In genomic region chr2:209102319-209102718, GRCh38 we compare ENCODE assay signal across 27 cellular contexts.
"Had no signal": no experiment of that assay in that cellular context is flagged by ENCODE, and none has a peak within 500 bp of the region (broad histone marks: within the 10 kb centered on the region; RNA-seq: fewer than 3 reads in every experiment).

No MANE protein-coding gene starts in this region.

- DNase-seq: stimulated activated CD4-positive, alpha-beta T cell treated with anti-CD3 and anti-CD28 coated beads, Interleukin-2, amount 100 ng/mL, for 48 hours; stimulated activated CD4-positive, alpha-beta T cell treated with anti-CD3 and anti-CD28 coated beads, Interleukin-4, amount 100 ng/mL, for 1 hour; stimulated activated CD4-positive, alpha-beta T cell treated with anti-CD3 and anti-CD28 coated beads, Interleukin-4, amount 100 ng/mL, for 24 hours; stimulated activated CD4-positive, alpha-beta T cell treated with anti-CD3 and anti-CD28 coated beads, Interleukin-4, amount 100 ng/mL, for 4 hours; stimulated activated CD8-positive, alpha-beta memory T cell treated with anti-CD3 and anti-CD28 coated beads, Interleukin-4, amount 100 ng/mL, for 48 hours; stimulated activated naive B cell treated with anti-CD40 and anti-IgM and Interleukin-4, amounts not matched to agents 10 μg/mL and 1 μg/mL and 100 μg/mL, for 72 hours; stimulated activated naive CD4-positive, alpha-beta T cell; stimulated activated naive CD4-positive, alpha-beta T cell treated with Interleukin-2 at 50 U/mL for 16 hours; stimulated activated naive CD8-positive, alpha-beta T cell treated with anti-CD3 and anti-CD28 coated beads, Interleukin-15, amount 100 ng/mL, for 72 hours; stimulated activated naive CD8-positive, alpha-beta T cell treated with anti-CD3 and anti-CD28 coated beads, Interleukin-15, Interleukin-2, amounts not matched to agents 100 U/mL and 50 U/mL, for 24 hours; stomach; substantia nigra; testis; thyroid gland; tibial artery; transverse colon; trophoblast cell; upper lobe of left lung; upper lobe of right lung; uterus had no signal

- H3K4me3 ChIP-seq: stomach, suprapubic skin, testis, thoracic aorta, thyroid gland, tibial artery, tibial nerve, transverse colon, upper lobe of left lung, upper lobe of right lung, uterus, vagina had no signal

- H3K27ac ChIP-seq: stomach, suprapubic skin, testis, thoracic aorta, thyroid gland, tibial artery, tibial nerve, transverse colon, upper lobe of left lung, upper lobe of right lung, uterus, vagina had no signal

- H3K36me3 ChIP-seq: stomach, suprapubic skin, thoracic aorta, thyroid gland, tibial artery, tibial nerve, transverse colon, upper lobe of left lung, upper lobe of right lung, uterus, vagina had no signal

- H3K27me3 ChIP-seq: stomach, suprapubic skin, testis, thyroid gland, tibial artery, tibial nerve, transverse colon, upper lobe of left lung, upper lobe of right lung, uterus, vagina had no signal

- FAIRE-seq: urothelium cell line had no signal

- H3K9me3 ChIP-seq: suprapubic skin, testis, thoracic aorta, thyroid gland, tibial artery, transverse colon, upper lobe of left lung, upper lobe of right lung, uterus, vagina had no signal

- H3K4me1 ChIP-seq: stomach, suprapubic skin, testis, thyroid gland, tibial artery, tibial nerve, transverse colon, upper lobe of left lung, upper lobe of right lung, uterus, vagina had no signal

- ATAC-seq: stimulated activated effector memory CD8-positive, alpha-beta T cell treated with anti-CD3 and anti-CD28 coated beads, Interleukin-12 subunit alpha, Interleukin-12 subunit beta, amount 100 ng/mL, for 72 hours; stimulated activated memory B cell treated with anti-CD40 and anti-IgM and Interleukin-4, amounts not matched to agents 10 μg/mL and 1 μg/mL and 100 μg/mL, for 72 hours; stimulated activated naive B cell treated with anti-CD40 and anti-IgM and Interleukin-4, amounts not matched to agents 10 μg/mL and 1 μg/mL and 100 μg/mL, for 72 hours; stimulated activated naive CD8-positive, alpha-beta T cell treated with anti-CD3 and anti-CD28 coated beads, Interleukin-15, amount 100 ng/mL, for 72 hours; stimulated activated naive CD8-positive, alpha-beta T cell treated with anti-CD3 and anti-CD28 coated beads, Interleukin-15, Interleukin-2, amounts not matched to agents 100 U/mL and 50 U/mL, for 24 hours; upper lobe of right lung had no signal
